In the genomic region with DNA sequence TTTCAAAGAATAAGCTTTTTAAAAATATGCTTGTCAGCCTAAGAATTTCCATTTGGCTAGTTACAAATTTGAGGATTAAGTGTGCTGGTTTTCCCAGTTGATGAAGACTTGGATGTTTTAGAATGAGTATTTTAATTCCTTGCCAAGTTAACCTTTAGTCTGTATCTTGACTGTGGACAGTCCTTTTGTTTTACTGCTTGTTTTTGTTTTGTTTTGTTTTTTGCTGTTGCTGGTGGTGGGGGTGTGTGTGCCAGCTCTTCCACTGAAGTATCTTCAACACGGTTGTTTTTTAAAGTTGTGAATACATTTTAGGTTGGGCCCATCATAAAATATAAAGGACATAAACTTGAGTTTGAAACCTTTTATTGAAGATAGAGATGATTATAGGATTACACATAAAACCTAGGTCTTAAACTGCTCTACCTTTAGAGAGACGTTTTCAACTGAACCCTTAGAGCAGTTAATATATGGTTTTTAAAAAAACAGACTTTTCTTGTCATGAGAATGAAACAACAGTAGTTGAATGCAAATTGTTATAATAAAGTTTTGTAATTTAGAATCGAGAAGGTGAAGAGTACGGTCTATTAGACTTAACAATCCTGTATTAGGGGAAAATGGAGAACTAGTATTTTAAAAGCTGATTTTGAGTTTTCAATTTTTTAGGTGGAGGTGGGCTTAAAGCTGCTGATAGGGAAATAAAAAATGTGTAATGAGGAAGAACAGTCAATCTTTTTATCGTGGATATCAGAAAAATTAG, we compare ENCODE assay signal across 11 cellular contexts. TPM values are rescaled to one million over a fixed set of nuclear protein-coding genes. Genes with fewer than 3 reads are reported as not detected.
DNase-seq lines count a peak whose midpoint lies in the region; ATAC-seq and TF ChIP-seq lines count a peak whose summit lies in the region.
"Had no signal": no experiment of that assay in that cellular context is flagged by ENCODE, and none has a peak within 500 bp of the region (broad histone marks: within the 10 kb centered on the region; RNA-seq: fewer than 3 reads in every experiment).

No MANE protein-coding gene starts in this region.

- H3K79me1 ChIP-seq in mesendoderm (ENCODE audit: low read length) = peaks cover 2% of the 10 kb centered on the region

- peaks cover 0 to 4% of the 10 kb centered on the region in 2 experiments for H3K36me3 ChIP-seq in SK-N-SH (replicated peaks in 1 of 2; ENCODE audit: control insufficient read depth in 1 of 2, insufficient read depth in 2 of 2, low read length in 1 of 2)
- H3K36me3 ChIP-seq in mesendoderm (ENCODE audit: control insufficient read depth, insufficient read depth, low read length) = no peaks in the 10 kb centered on the region
- H3K36me3 ChIP-seq in thoracic aorta = no peaks in the 10 kb centered on the region

- H3K23ac ChIP-seq in mesendoderm (ENCODE audit: low read length) = no peak overlapping the region

- peak overlapping the region; percentile 39 for H3K18ac ChIP-seq in mesendoderm (ENCODE audit: low read length)

- H4K20me1 ChIP-seq in SK-N-SH (ENCODE audit: insufficient read depth) = peaks cover 65% of the 10 kb centered on the region

- H2BK120ac ChIP-seq in mesendoderm (ENCODE audit: low read depth, low read length) = no peak overlapping the region

- TF ChIP-seq CTCF in SK-N-SH (IDR thresholded peaks at IDR 0.05) = no peak
- TF ChIP-seq CTCF in thoracic aorta (IDR thresholded peaks at IDR 0.05) = no peak

- H3K4me1 ChIP-seq in SK-N-SH (ENCODE audit: control insufficient read depth in 1 of 2, insufficient read depth in 2 of 2, low read depth in 1 of 2, low read length in 1 of 2) (peaks cover 11 to 30% of the 10 kb centered on the region in 2 experiments; a peak in 2 of 4 replicates), mesendoderm (ENCODE audit: control insufficient read depth, low read depth, low read length) (peaks cover 4% of the 10 kb centered on the region), thoracic aorta (ENCODE audit: control insufficient read depth in 1 of 2, low read depth in 2 of 2) (peaks cover 24 to 56% of the 10 kb centered on the region in 2 donors)

- no peak for TF ChIP-seq RAD21 in SK-N-SH (IDR thresholded peaks at IDR 0.05; ENCODE audit: low read length)

- no peak overlapping the region for H4K8ac ChIP-seq in mesendoderm (ENCODE audit: low read depth, low read length)

- H2AK5ac ChIP-seq in mesendoderm (ENCODE audit: low read length) = no peak overlapping the region

- POLR2A ChIA-PET in SK-N-SH (lab: Yijun Ruan, JAX) = no interaction called here

- no peaks in the 10 kb centered on the region for H3K9me3 ChIP-seq in SK-N-SH
- H3K9me3 ChIP-seq in thoracic aorta = no peaks in the 10 kb centered on the region

- WGBS in SK-N-SH (ENCODE audit: low lambda C conversion rate) = 56% methylated on average over 5 of the region's 5 CpGs
- 100% methylated on average over 2 of the region's 5 CpGs for WGBS in mesendoderm (ENCODE audit: extremely low coverage, insufficient coverage, low lambda C conversion rate)

- H4K5ac ChIP-seq in mesendoderm (ENCODE audit: low read length) = no peak overlapping the region

- CTCF ChIA-PET in SK-N-SH (lab: Yijun Ruan, JAX) = interaction anchor here (1.0 to 3.4 kb wide), 4 partner anchors 11 to 1509 kb away, joined by 3 to 13 read pairs (median 5); no protein-coding TSS in a partner anchor

- H3K4me2 ChIP-seq in SK-N-SH (peak overlapping the region; percentile 64), mesendoderm (ENCODE audit: low read length) (no peak overlapping the region)

- TF ChIP-seq EP300 in SK-N-SH (IDR thresholded peaks at IDR 0.05; ENCODE audit: borderline replicate concordance in 1 of 2, low read depth in 1 of 2, low read length in 1 of 2) = no peak

- DNase-seq in SK-N-SH (no peak), caudate nucleus (lab: John Stamatoyannopoulos, UW) (no peak), mesendoderm (no peak), thoracic aorta (ENCODE audit: low spot score) (no peak), NCI-H1092 treated with DMSO at 0.1 percent for 48 hours (lab: John Stamatoyannopoulos, UW) (no peak), NAMALWA (ENCODE audit: low spot score) (no peak)
- DNase-seq: 8988T, posterior cingulate gyrus had no signal

- H3F3A ChIP-seq in SK-N-SH (replicated peaks; ENCODE audit: insufficient read depth) = peaks cover 5% of the 10 kb centered on the region

- peak overlapping the region; percentile 57 for H3K56ac ChIP-seq in mesendoderm (ENCODE audit: low read length)

- H3K27me3 ChIP-seq in SK-N-SH (ENCODE audit: insufficient read depth) (no peaks in the 10 kb centered on the region), mesendoderm (ENCODE audit: insufficient read depth, low read length, poor library complexity) (no peaks in the 10 kb centered on the region), thoracic aorta (replicated peaks; ENCODE audit: insufficient read depth) (no peaks in the 10 kb centered on the region)

- H3K79me2 ChIP-seq in SK-N-SH (ENCODE audit: insufficient read depth) (peaks cover 83% of the 10 kb centered on the region), mesendoderm (ENCODE audit: control insufficient read depth, insufficient read depth, low read length) (peaks cover 57% of the 10 kb centered on the region)

- no peak overlapping the region for H2BK5ac ChIP-seq in mesendoderm (ENCODE audit: low read length)

- H3K9me2 ChIP-seq in SK-N-SH = no peaks in the 10 kb centered on the region

- H3K27ac ChIP-seq in SK-N-SH (ENCODE audit: low read depth in 2 of 2, low read length in 1 of 2) (no peak overlapping the region), caudate nucleus (ENCODE audit: low read depth, low read length) (peak overlapping the region; percentile 85), mesendoderm (ENCODE audit: low read depth, low read length) (no peak overlapping the region), thoracic aorta (peak overlapping the region in 1 of 2 donors; percentile 45)

- H3K4ac ChIP-seq in mesendoderm (ENCODE audit: low read depth, low read length) = no peak overlapping the region

- H2AFZ ChIP-seq in SK-N-SH (ENCODE audit: low read depth) = no peak overlapping the region

- no peak overlapping the region; a peak in 1 of 4 replicates for H3K4me3 ChIP-seq in SK-N-SH (ENCODE audit: low read depth in 2 of 2, low read length in 1 of 2)
- H3K4me3 ChIP-seq in mesendoderm (ENCODE audit: low read length) = no peak overlapping the region
- H3K4me3 ChIP-seq in thoracic aorta = peak overlapping the region; percentile 50

- no peak overlapping the region for H3K9ac ChIP-seq in SK-N-SH
- H3K9ac ChIP-seq in mesendoderm (ENCODE audit: low read length) = no peak overlapping the region

- ATAC-seq in SK-N-SH treated with all-trans-retinoic acid at 6 μM for 48 hours = no peak
- no peak for ATAC-seq in thoracic aorta (ENCODE audit: insufficient number of reproducible peaks, low FRiP score, low read depth)
- no peak for ATAC-seq in GM21723 (IDR thresholded peaks at IDR 0.05; ENCODE audit: unreplicated experiment)

- no peak overlapping the region for H2BK15ac ChIP-seq in mesendoderm (replicated peaks; ENCODE audit: low read depth)

TF ChIP-seq in SK-N-SH, 30 proteins besides CTCF, POLR2A, EP300 and RAD21 (continues in another document):
- TF ChIP-seq FOXJ3 (CRISPR knock-in tag; IDR thresholded peaks at IDR 0.05) (no peak), NRF1 (IDR thresholded peaks at IDR 0.05; ENCODE audit: low read depth, low read length) (no peak), POLR2AphosphoS5 (IDR thresholded peaks at IDR 0.05; ENCODE audit: low read depth, low read length) (no peak), FOXM1 (IDR thresholded peaks at IDR 0.05; ENCODE audit: low read depth) (no peak), ELF1 (IDR thresholded peaks at IDR 0.05) (no peak), GATA2 (CRISPR knock-in tag; IDR thresholded peaks at IDR 0.05) (no peak)
- TF ChIP-seq, protein P1, sequence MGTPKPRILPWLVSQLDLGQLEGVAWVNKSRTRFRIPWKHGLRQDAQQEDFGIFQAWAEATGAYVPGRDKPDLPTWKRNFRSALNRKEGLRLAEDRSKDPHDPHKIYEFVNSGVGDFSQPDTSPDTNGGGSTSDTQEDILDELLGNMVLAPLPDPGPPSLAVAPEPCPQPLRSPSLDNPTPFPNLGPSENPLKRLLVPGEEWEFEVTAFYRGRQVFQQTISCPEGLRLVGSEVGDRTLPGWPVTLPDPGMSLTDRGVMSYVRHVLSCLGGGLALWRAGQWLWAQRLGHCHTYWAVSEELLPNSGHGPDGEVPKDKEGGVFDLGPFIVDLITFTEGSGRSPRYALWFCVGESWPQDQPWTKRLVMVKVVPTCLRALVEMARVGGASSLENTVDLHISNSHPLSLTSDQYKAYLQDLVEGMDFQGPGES (IDR thresholded peaks at IDR 0.05; ENCODE audit: low read depth, low read length) = no peak
- TF ChIP-seq, protein P2, sequence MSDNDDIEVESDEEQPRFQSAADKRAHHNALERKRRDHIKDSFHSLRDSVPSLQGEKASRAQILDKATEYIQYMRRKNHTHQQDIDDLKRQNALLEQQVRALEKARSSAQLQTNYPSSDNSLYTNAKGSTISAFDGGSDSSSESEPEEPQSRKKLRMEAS (IDR thresholded peaks at IDR 0.05; ENCODE audit: low read depth) = no peak

TF ChIP-seq in SK-N-SH treated with all-trans-retinoic acid at 6 μM for 48 hours, 23 proteins besides CTCF, POLR2A, EP300 and RAD21:
- TF ChIP-seq BACH2 (CRISPR knock-in tag; IDR thresholded peaks at IDR 0.05; ENCODE audit: borderline replicate concordance) (no peak), ZNF565 (CRISPR knock-in tag; conservative IDR thresholded peaks at IDR 0.05; ENCODE audit: low read depth) (no peak), SNAI2 (CRISPR knock-in tag; IDR thresholded peaks at IDR 0.05) (no peak), OSR1 (CRISPR knock-in tag; IDR thresholded peaks at IDR 0.05) (no peak), ZNF70 (CRISPR knock-in tag; IDR thresholded peaks at IDR 0.05) (no peak), ZFP30 (CRISPR knock-in tag; IDR thresholded peaks at IDR 0.05) (no peak), TCF4 (CRISPR knock-in tag; IDR thresholded peaks at IDR 0.05; ENCODE audit: borderline replicate concordance) (no peak), ZNF8 (CRISPR knock-in tag; IDR thresholded peaks at IDR 0.05) (no peak), ARNTL (CRISPR knock-in tag; IDR thresholded peaks at IDR 0.05; ENCODE audit: borderline replicate concordance, low read depth) (no peak), CSDC2 (CRISPR knock-in tag; IDR thresholded peaks at IDR 0.05) (no peak), ZC3H10 (CRISPR knock-in tag; IDR thresholded peaks at IDR 0.05) (no peak)

RNA-seq across cellular contexts. Expression of a gene that starts 3.9 kb away (rescaled TPM):
- polyA plus RNA-seq in SK-N-SH (2012; rRNA removed) = 51.1 and 67.2 TPM in 2 replicates
- 51.1 and 60.4 TPM in 2 replicates for polyA plus RNA-seq in SK-N-SH (2012; cell fraction: cytosol; rRNA removed)
- polyA plus RNA-seq in SK-N-SH (2012; cell fraction: nucleus; rRNA removed) = 38.2 and 48.8 TPM in 2 replicates
- polyA plus RNA-seq in mesendoderm (2013, experiment 1 of 2) = 119 TPM
- polyA plus RNA-seq in mesendoderm (2013, experiment 2 of 2) = 114 TPM
- 100 to 1,000 TPM; 127 to 192 TPM for total RNA-seq in thoracic aorta
- total RNA-seq: HT-29 had no signal
